8 cellular contexts compared by ENCODE assay signal in the genomic region with DNA sequence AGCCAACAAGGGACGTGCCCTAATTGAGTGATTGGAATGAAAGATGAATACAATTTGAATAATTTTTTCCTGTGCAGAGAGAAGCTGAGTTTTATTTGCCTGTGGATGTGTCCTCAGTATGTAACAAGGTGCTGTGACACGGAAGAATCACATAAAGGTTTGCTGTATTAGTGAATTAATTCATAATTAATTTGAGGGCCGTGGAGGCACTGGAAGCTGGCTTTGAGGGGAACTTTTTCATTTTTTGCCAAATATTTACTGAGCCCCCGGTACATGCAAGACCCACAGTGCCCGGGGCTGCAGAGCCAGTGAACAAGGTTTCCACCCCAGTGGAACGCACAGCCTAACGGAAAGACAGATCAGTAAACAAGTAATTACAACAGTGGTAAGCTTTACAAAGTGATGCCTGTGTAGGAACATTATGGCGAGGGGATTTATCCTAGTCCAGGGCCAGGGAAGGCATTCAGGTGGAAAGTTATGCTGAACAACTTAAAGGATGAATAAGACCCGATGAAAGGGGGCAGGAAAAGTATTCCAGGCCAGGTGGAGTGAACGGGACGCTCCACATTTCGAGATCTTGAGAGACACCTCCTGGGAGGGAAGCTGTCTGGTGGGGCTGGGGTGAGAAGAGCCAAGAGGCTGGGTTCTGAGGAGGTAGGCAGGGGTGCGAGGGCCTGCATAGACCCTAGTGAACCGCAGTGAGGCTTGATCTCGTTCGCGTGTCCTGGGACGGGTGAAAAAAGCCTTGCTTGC. TPM values are rescaled to one million over a fixed set of nuclear protein-coding genes. Genes with fewer than 3 reads are reported as not detected.
DNase-seq lines count a peak whose midpoint lies in the region; ATAC-seq and TF ChIP-seq lines count a peak whose summit lies in the region.

No MANE protein-coding gene starts in this region.

- in situ Hi-C loops in GM23248 (cut with MboI) = no loop called here

- H3K36me3 ChIP-seq in GM23248 (ENCODE audit: low read depth) = no peaks in the 10 kb centered on the region

- H3K4me1 ChIP-seq in GM23248 (ENCODE audit: insufficient read depth) = peaks cover 32% of the 10 kb centered on the region

- peak; percentile 8 for DNase-seq in GM23248
- no peak for DNase-seq in T-helper 17 cell
- no peak for DNase-seq in fibroblast of villous mesenchyme (ENCODE audit: low read depth)
- DNase-seq in skeletal muscle cell (ENCODE audit: low read depth) = no peak
- DNase-seq in dedifferentiated amniotic fluid mesenchymal stem cell (ENCODE audit: extremely low spot score) = no peak
- no peak for DNase-seq in NCI-H510A treated with DMSO at 0.1 percent for 48 hours (lab: John Stamatoyannopoulos, UW)

- H4K20me1 ChIP-seq in GM23248 (ENCODE audit: insufficient read depth) = no peaks in the 10 kb centered on the region

- peak overlapping the region; percentile 91 for H2AFZ ChIP-seq in GM23248

- H3K27me3 Mint-ChIP-seq in T-helper 17 cell = no peaks in the 10 kb centered on the region

- peak overlapping the region; percentile 98 for H3K4me2 ChIP-seq in GM23248 (ENCODE audit: unreplicated experiment)

- H3K4me1 Mint-ChIP-seq in T-helper 17 cell = peaks cover 13% of the 10 kb centered on the region

- H3K4me3 Mint-ChIP-seq in T-helper 17 cell = peak overlapping the region; percentile 95

- H3K36me3 Mint-ChIP-seq in T-helper 17 cell (ENCODE audit: low read depth) = no peaks in the 10 kb centered on the region

- no peaks in the 10 kb centered on the region for H3K27me3 ChIP-seq in GM23248 (replicated peaks; ENCODE audit: insufficient read depth)

- peak overlapping the region; percentile 75 for H3K27ac ChIP-seq in GM23248

- H3K9ac ChIP-seq in GM23248 = peak overlapping the region; percentile 96

- H3F3A ChIP-seq in GM23248 (ENCODE audit: insufficient read depth) = peaks cover 20% of the 10 kb centered on the region

- peaks cover 32% of the 10 kb centered on the region for H3K79me2 ChIP-seq in GM23248 (ENCODE audit: insufficient read depth)

- H3K9me3 ChIP-seq in GM23248 (ENCODE audit: low read depth) (no peaks in the 10 kb centered on the region), T-helper 17 cell (ENCODE audit: control insufficient read depth, low read length, poor library complexity, severe bottlenecking) (no peaks in the 10 kb centered on the region)

- H3K9me2 ChIP-seq in GM23248 (ENCODE audit: insufficient read depth) = no peaks in the 10 kb centered on the region

- H3K4me3 ChIP-seq in GM23248 (peak overlapping the region; percentile 99), fibroblast of villous mesenchyme (ENCODE audit: low read depth, low read length) (peak overlapping the region; percentile 44), skeletal muscle cell (ENCODE audit: low read depth, low read length) (peak overlapping the region; percentile 51)

- WGBS in GM23248 (ENCODE audit: low coverage in 1 of 2, low lambda C conversion rate in 2 of 2, missing lambda C conversion rate in 2 of 2), 2 experiments = 60 to 64% methylated on average over 18 of the region's 18 CpGs

- TF ChIP-seq CTCF in fibroblast of villous mesenchyme (IDR thresholded peaks at IDR 0.05; ENCODE audit: insufficient read depth, low read depth, low read length) = no peak

- H3K27ac Mint-ChIP-seq in T-helper 17 cell = peak overlapping the region; percentile 95

- no peak for ATAC-seq in T-helper 17 cell
- ATAC-seq in GM18502 (IDR thresholded peaks at IDR 0.05; ENCODE audit: poor library complexity, unreplicated experiment) = no peak
- no peak for ATAC-seq in HG03039 (IDR thresholded peaks at IDR 0.05; ENCODE audit: unreplicated experiment)

RNA-seq across cellular contexts. Expression of a gene that starts 0.8 kb away (rescaled TPM):
- 34.4 and 38.3 TPM in 2 replicates for total RNA-seq in GM23248 (2014; rRNA removed; shearing (Covaris generic))
- 10.9 and 11.3 TPM in 2 replicates for polyA plus RNA-seq in GM23248 (2016; fragmentation: Nextera tagmentation; extraction: Ambion mirVana)
- total RNA-seq in T-helper 17 cell (10 to 100 TPM; 30.3 to 35.3 TPM), fibroblast of villous mesenchyme (59.9 and 74.7 TPM in 2 replicates)

Comparison
In these comparisons a context has a peak if more than half of its experiments do, and no peak if none do; other contexts are left out.
1. H3K4me3 ChIP-seq: peak in every context shown above with its lines; median percentile 99 in GM23248; 51 in skeletal muscle cell; 44 in fibroblast of villous mesenchyme.